In the genomic region with DNA sequence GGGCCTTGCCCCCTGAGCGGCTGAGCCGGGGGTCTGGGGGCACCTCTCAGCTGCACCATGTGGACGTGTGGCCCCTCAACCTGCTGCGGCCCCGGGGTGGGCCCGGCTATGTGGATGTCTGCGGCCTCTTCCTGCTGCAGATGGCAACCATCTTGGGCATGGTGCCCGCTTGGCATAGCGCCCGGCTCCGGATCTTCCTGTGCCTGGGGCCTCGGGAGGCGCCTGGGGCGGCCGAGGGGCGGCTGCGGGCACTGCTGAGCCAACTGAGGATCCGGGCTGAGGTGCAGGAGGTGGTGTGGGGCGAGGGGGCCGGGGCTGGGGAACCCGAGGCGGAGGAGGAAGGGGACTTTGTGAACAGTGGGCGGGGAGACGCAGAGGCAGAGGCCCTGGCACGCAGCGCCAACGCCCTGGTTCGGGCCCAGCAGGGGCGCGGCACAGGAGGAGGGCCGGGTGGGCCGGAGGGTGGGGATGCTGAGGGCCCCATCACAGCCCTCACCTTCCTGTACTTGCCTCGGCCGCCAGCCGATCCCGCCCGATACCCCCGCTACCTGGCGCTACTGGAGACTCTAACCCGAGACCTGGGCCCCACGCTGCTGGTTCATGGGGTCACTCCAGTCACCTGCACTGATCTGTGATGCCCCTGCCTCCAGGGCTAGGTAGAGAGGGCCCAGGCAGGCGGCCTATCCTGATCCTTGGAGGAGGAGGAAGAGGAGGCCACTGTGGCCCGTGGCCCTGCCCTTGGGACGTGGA, we compare ENCODE assay signal across 1 cellular context.
TF ChIP-seq lines count a peak whose summit lies in the region.

No MANE protein-coding gene starts in this region.

TF ChIP-seq in liver, 16 proteins besides CTCF, POLR2A, EP300 and RAD21 (continued from another document):
- TF ChIP-seq RXRA (IDR thresholded peaks at IDR 0.05) = no peak
- no peak for TF ChIP-seq HNF4G (IDR thresholded peaks at IDR 0.05)
- TF ChIP-seq GABPA (IDR thresholded peaks at IDR 0.05 in 1 of 2, conservative IDR thresholded peaks at IDR 0.05 in 1 of 2) = no peak
- TF ChIP-seq, protein P1, sequence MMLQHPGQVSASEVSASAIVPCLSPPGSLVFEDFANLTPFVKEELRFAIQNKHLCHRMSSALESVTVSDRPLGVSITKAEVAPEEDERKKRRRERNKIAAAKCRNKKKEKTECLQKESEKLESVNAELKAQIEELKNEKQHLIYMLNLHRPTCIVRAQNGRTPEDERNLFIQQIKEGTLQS (IDR thresholded peaks at IDR 0.05) = no peak
- TF ChIP-seq YY1 (IDR thresholded peaks at IDR 0.05) = no peak
- no peak for TF ChIP-seq HNF4A (conservative IDR thresholded peaks at IDR 0.05)
